ENCODE assay signal across 17 cellular contexts in the genomic region with DNA sequence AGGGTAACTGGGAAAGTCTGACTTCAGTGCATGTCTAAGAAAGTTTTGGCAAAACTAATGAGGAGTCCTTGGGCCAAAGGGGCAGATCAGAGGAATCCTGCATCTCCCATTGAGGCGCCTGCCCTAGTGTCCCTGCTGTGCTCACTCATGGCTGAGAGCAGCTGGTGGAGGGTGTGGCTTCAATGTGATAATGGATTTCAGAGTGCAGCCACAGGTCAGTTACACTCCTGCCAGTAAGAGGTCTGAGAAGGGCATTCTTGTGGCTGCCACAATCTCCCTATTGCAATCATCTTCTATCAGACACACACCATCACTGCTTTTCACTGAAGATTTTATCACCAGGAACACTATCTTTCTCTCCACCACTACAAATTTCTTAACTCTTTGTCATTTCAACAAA.
DNase-seq lines count a peak whose midpoint lies in the region; ATAC-seq, FAIRE-seq and TF ChIP-seq lines count a peak whose summit lies in the region.
"Had no signal": no experiment of that assay in that cellular context is flagged by ENCODE, and none has a peak within 500 bp of the region (broad histone marks: within the 10 kb centered on the region; RNA-seq: fewer than 3 reads in every experiment).

No MANE protein-coding gene starts in this region.

- no peak for FAIRE-seq in H54 (lab: Jason Lieb, UNC)
- FAIRE-seq: endometrium, TTC549 had no signal

- TF ChIP-seq POLR2A in H54 (IDR thresholded peaks at IDR 0.05; ENCODE audit: low read depth, low read length): no peak

- no peak for ATAC-seq in GM21717 (IDR thresholded peaks at IDR 0.05; ENCODE audit: unreplicated experiment)
- ATAC-seq: activated T-cell treated with anti-CD3 and anti-CD28 coated beads, Interleukin-2, amount 50 U/mL, for 4 hours; SK-N-SH treated with all-trans-retinoic acid at 6 μM for 48 hours had no signal

- peak; percentile 60 for DNase-seq in DMS 273 (lab: John Stamatoyannopoulos, UW; ENCODE audit: unreplicated experiment)
- DNase-seq in M059J (ENCODE audit: low read depth): peak; percentile 36
- DNase-seq in SW480 (ENCODE audit: low spot score): peak; percentile 19
- DNase-seq in left kidney (ENCODE audit: low read depth, low spot score): peak; percentile 6
- no peak for DNase-seq in H54 (ENCODE audit: insufficient read length, low spot score)
- DNase-seq in stimulated activated CD4-positive, alpha-beta T cell treated with anti-CD3 and anti-CD28 coated beads, Interleukin-12 subunit alpha, Interleukin-12 subunit beta, amount 100 ng/mL, for 4 hours: no peak
- DNase-seq: activated T-cell treated with anti-CD3 and anti-CD28 coated beads, Interleukin-2, amount 50 U/mL, for 4 hours; cerebellar nuclear complex; DMS79 treated with DMSO at 0.1 percent for 48 hours; foreskin melanocyte; NCI-H2029; stimulated activated CD4-positive, alpha-beta T cell treated with anti-CD3 and anti-CD28 coated beads, Interleukin-1b, Interleukin-23, amount 100 ng/mL, for 48 hours; substantia nigra had no signal

Comparison
In these comparisons a context has a peak if more than half of its experiments do, and no peak if none do; other contexts are left out.
1. DNase-seq: peak in DMS 273 (single experiment), M059J (single experiment), SW480 (single experiment) and left kidney (single experiment); none in H54 (single experiment) and stimulated activated CD4-positive, alpha-beta T cell treated with anti-CD3 and anti-CD28 coated beads, Interleukin-12 subunit alpha, Interleukin-12 subunit beta, amount 100 ng/mL, for 4 hours (single experiment).